Comparison of ENCODE assay signal across 8 cellular contexts in the genomic region with DNA sequence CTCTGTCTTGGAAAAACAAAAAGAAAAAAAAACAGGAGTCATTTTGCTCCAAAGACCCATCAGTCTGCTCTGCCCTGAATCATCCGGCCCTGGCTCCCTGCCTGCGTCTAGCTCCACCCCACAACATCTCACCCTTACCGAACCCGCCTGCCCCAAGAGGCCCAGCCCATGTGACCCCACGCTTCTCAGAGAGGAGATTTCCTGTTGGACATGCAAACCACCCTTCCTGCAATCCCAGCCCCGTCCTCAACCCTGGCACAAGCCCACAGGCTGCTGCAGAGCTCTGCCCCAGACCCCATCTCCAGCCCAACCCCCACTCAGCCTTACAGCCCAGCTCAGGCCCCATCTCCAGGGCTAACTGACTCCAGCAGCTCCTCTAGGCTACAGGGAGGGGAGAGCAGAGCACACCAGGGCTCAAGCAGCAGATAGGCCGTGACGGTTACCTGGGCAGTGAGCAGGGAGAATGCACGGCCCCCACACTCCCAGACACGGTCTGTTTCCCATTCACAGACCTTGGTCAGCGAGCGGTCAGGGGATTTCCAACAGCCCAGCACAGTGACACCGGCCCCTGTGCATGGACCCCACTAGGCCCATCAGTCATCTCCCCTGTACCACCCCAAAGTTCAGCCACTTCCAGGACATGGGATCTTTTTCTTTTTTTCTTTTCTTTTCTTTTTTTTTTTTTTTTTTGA.
A peak's percentile ranks its signal among the peaks of the same experiment; 100 is the strongest.
DNase-seq lines count a peak whose midpoint lies in the region; ATAC-seq and TF ChIP-seq lines count a peak whose summit lies in the region.

No MANE protein-coding gene starts in this region.

- peak overlapping the region; percentile 29 for H3K9ac ChIP-seq in mucosa of stomach (ENCODE audit: low read length)

- DNase-seq in OCI-M1 (lab: John Stamatoyannopoulos, UW), result peak; percentile 87
- peak; percentile 96 for DNase-seq in esophagus muscularis mucosa (ENCODE audit: extremely low spot score)
- no peak for DNase-seq in NCI-H2107 (lab: John Stamatoyannopoulos, UW)
- no peak for DNase-seq in CD1c-positive myeloid dendritic cell (ENCODE audit: extremely low spot score)
- DNase-seq in NCI-H1930 (lab: John Stamatoyannopoulos, UW), result no peak

- peak; percentile 49 for ATAC-seq in GM18499 (IDR thresholded peaks at IDR 0.05; ENCODE audit: insufficient read depth, unreplicated experiment)
- ATAC-seq in HG02763 (IDR thresholded peaks at IDR 0.05; ENCODE audit: unreplicated experiment), result peak; percentile 71

- H3K9me3 ChIP-seq in esophagus muscularis mucosa, result no peaks in the 10 kb centered on the region
- H3K9me3 ChIP-seq in mucosa of stomach (ENCODE audit: control insufficient read depth, low read length), result no peaks in the 10 kb centered on the region

- peak overlapping the region; percentile 60 to 75 (median 70) for H3K27ac ChIP-seq in esophagus muscularis mucosa (replicated peaks in 1 of 4)

- TF ChIP-seq CTCF in esophagus muscularis mucosa (IDR thresholded peaks at IDR 0.05), result no peak

- H3K4me1 ChIP-seq in esophagus muscularis mucosa (peaks cover 14 to 26% (median 22%) of the 10 kb centered on the region in 4 donors), mucosa of stomach (ENCODE audit: control insufficient read depth, insufficient read depth, low read length) (peaks cover 55% of the 10 kb centered on the region)

- intact Hi-C loops in esophagus muscularis mucosa (cut with DNase I), result no loop called here

- WGBS in esophagus muscularis mucosa, result 33% methylated on average over 13 of the region's 13 CpGs

- H3K27me3 ChIP-seq in esophagus muscularis mucosa (no peaks in the 10 kb centered on the region), mucosa of stomach (ENCODE audit: control insufficient read depth, insufficient read depth, low read length) (no peaks in the 10 kb centered on the region)

- H3K36me3 ChIP-seq in esophagus muscularis mucosa (peaks cover 6 to 33% (median 24%) of the 10 kb centered on the region in 4 donors), mucosa of stomach (ENCODE audit: control insufficient read depth, insufficient read depth, low read length) (no peaks in the 10 kb centered on the region)

- H3K4me3 ChIP-seq in esophagus muscularis mucosa (peak overlapping the region in 2 of 4 donors; percentile 13 to 17), mucosa of stomach (ENCODE audit: low read length) (no peak overlapping the region)

- TF ChIP-seq POLR2A in esophagus muscularis mucosa (IDR thresholded peaks at IDR 0.05; ENCODE audit: low read depth), result no peak

- TF ChIP-seq EP300 in esophagus muscularis mucosa (IDR thresholded peaks at IDR 0.05), result no peak

Comparison
In these comparisons a context has a peak if more than half of its experiments do, and no peak if none do; other contexts are left out.
1. DNase-seq: peak in OCI-M1 (single experiment) and esophagus muscularis mucosa (single experiment); none in NCI-H2107 (single experiment), CD1c-positive myeloid dendritic cell (single experiment) and NCI-H1930 (0 of 2).